ENCODE assay signal across 9 cellular contexts in genomic region chr12:25615119-25615518, GRCh38.
DNase-seq lines count a peak whose midpoint lies in the region; ATAC-seq and TF ChIP-seq lines count a peak whose summit lies in the region.
"Had no signal": no experiment of that assay in that cellular context is flagged by ENCODE, and none has a peak within 500 bp of the region (broad histone marks: within the 10 kb centered on the region; RNA-seq: fewer than 3 reads in every experiment).

No MANE protein-coding gene starts in this region.

- no peaks in the 10 kb centered on the region for H3K4me1 ChIP-seq in mesendoderm (ENCODE audit: control insufficient read depth, low read depth, low read length)

- H3K79me2 ChIP-seq in mesendoderm (ENCODE audit: control insufficient read depth, insufficient read depth, low read length), result no peaks in the 10 kb centered on the region

- no peak overlapping the region for H4K8ac ChIP-seq in mesendoderm (ENCODE audit: low read depth, low read length)

- H2BK15ac ChIP-seq in mesendoderm (replicated peaks; ENCODE audit: low read depth), result no peak overlapping the region

- no peak overlapping the region for H3K4me3 Mint-ChIP-seq in natural killer cell treated with Interleukin-12 subunit alpha and Interleukin-12 subunit beta and Interleukin-15 and Interleukin-18, amount 100 ng/mL, for 72 hours
- H3K4me3 Mint-ChIP-seq: activated T-cell treated with anti-CD3 and anti-CD28 coated beads, Interleukin-2, amount 50 U/mL, for 72 hours had no signal

- no peak overlapping the region for H3K4me3 ChIP-seq in choroid plexus epithelial cell (ENCODE audit: low read depth, low read length)
- no peak overlapping the region for H3K4me3 ChIP-seq in mesendoderm (ENCODE audit: low read length)

- H3K9ac ChIP-seq in mesendoderm (ENCODE audit: low read length), result no peak overlapping the region

- H3K4ac ChIP-seq in mesendoderm (ENCODE audit: low read depth, low read length), result no peak overlapping the region

- DNase-seq in ELR (ENCODE audit: low read depth), result peak; percentile 80
- DNase-seq in NOMO-1 (lab: John Stamatoyannopoulos, UW; ENCODE audit: unreplicated experiment in 2 of 2), result peak; percentile 23 to 59
- DNase-seq in choroid plexus epithelial cell (ENCODE audit: low read depth), result peak; percentile 97
- DNase-seq in mesendoderm, result peak; percentile 47
- DNase-seq in NCI-H526 treated with DMSO at 0.1 percent for 48 hours (lab: John Stamatoyannopoulos, UW), result no peak
- no peak for DNase-seq in HUDEP-2 (lab: John Stamatoyannopoulos, UW; ENCODE audit: unreplicated experiment in 76 of 76)
- no peak for DNase-seq in NCI-H774 (lab: John Stamatoyannopoulos, UW)
- DNase-seq in natural killer cell treated with Interleukin-12 subunit alpha and Interleukin-12 subunit beta and Interleukin-15 and Interleukin-18, amount 100 ng/mL, for 72 hours (ENCODE audit: low spot score), result no peak
- DNase-seq: activated T-cell treated with anti-CD3 and anti-CD28 coated beads, Interleukin-2, amount 50 U/mL, for 72 hours had no signal

- peaks cover 7% of the 10 kb centered on the region for H3K9me3 Mint-ChIP-seq in natural killer cell treated with Interleukin-12 subunit alpha and Interleukin-12 subunit beta and Interleukin-15 and Interleukin-18, amount 100 ng/mL, for 72 hours

- no peak overlapping the region for H3K18ac ChIP-seq in mesendoderm (ENCODE audit: low read length)

- no peak for ATAC-seq in natural killer cell treated with Interleukin-12 subunit alpha and Interleukin-12 subunit beta and Interleukin-15 and Interleukin-18, amount 100 ng/mL, for 72 hours
- ATAC-seq: activated T-cell treated with anti-CD3 and anti-CD28 coated beads, Interleukin-2, amount 50 U/mL, for 72 hours had no signal

- H3K4me2 ChIP-seq in mesendoderm (ENCODE audit: low read length), result no peak overlapping the region

- no peaks in the 10 kb centered on the region for H3K36me3 Mint-ChIP-seq in natural killer cell treated with Interleukin-12 subunit alpha and Interleukin-12 subunit beta and Interleukin-15 and Interleukin-18, amount 100 ng/mL, for 72 hours

- H3K79me1 ChIP-seq in mesendoderm (ENCODE audit: low read length), result no peaks in the 10 kb centered on the region

- no peak overlapping the region for H2AK5ac ChIP-seq in mesendoderm (ENCODE audit: low read length)

- H3K27me3 ChIP-seq in mesendoderm (ENCODE audit: insufficient read depth, low read length, poor library complexity), result no peaks in the 10 kb centered on the region

- no peak overlapping the region for H2BK5ac ChIP-seq in mesendoderm (ENCODE audit: low read length)

- WGBS in mesendoderm (ENCODE audit: extremely low coverage, insufficient coverage, low lambda C conversion rate), result no CpG with 5 or more reads among the region's 3 CpGs

- H3K4me1 Mint-ChIP-seq in natural killer cell treated with Interleukin-12 subunit alpha and Interleukin-12 subunit beta and Interleukin-15 and Interleukin-18, amount 100 ng/mL, for 72 hours (ENCODE audit: low read depth in 2 of 2), result no peaks in the 10 kb centered on the region

- H4K5ac ChIP-seq in mesendoderm (ENCODE audit: low read length), result no peak overlapping the region

- no peak overlapping the region for H3K56ac ChIP-seq in mesendoderm (ENCODE audit: low read length)

- H3K27ac ChIP-seq in mesendoderm (ENCODE audit: low read depth, low read length), result no peak overlapping the region

- H3K27me3 Mint-ChIP-seq in natural killer cell treated with Interleukin-12 subunit alpha and Interleukin-12 subunit beta and Interleukin-15 and Interleukin-18, amount 100 ng/mL, for 72 hours, result peaks cover 8 to 18% of the 10 kb centered on the region in 2 donors

- H3K27ac Mint-ChIP-seq in natural killer cell treated with Interleukin-12 subunit alpha and Interleukin-12 subunit beta and Interleukin-15 and Interleukin-18, amount 100 ng/mL, for 72 hours, result no peak overlapping the region
- H3K27ac Mint-ChIP-seq: activated T-cell treated with anti-CD3 and anti-CD28 coated beads, Interleukin-2, amount 50 U/mL, for 72 hours had no signal

- H3K23ac ChIP-seq in mesendoderm (ENCODE audit: low read length), result no peak overlapping the region

- TF ChIP-seq CTCF in choroid plexus epithelial cell (conservative IDR thresholded peaks at IDR 0.05; ENCODE audit: low read depth, low read length), result no peak

- no peak overlapping the region for H2BK120ac ChIP-seq in mesendoderm (ENCODE audit: low read depth, low read length)

- no peaks in the 10 kb centered on the region for H3K36me3 ChIP-seq in mesendoderm (ENCODE audit: control insufficient read depth, insufficient read depth, low read length)

Comparison
In these comparisons a context has a peak if more than half of its experiments do, and no peak if none do; other contexts are left out.
1. DNase-seq: peak in ELR (single experiment), NOMO-1 (2 of 2), choroid plexus epithelial cell (single experiment) and mesendoderm (single experiment); none in NCI-H526 treated with DMSO at 0.1 percent for 48 hours (single experiment), HUDEP-2 (0 of 76), NCI-H774 (single experiment) and natural killer cell treated with Interleukin-12 subunit alpha and Interleukin-12 subunit beta and Interleukin-15 and Interleukin-18, amount 100 ng/mL, for 72 hours (single experiment).